9 cellular contexts compared by ENCODE assay signal in the genomic region with DNA sequence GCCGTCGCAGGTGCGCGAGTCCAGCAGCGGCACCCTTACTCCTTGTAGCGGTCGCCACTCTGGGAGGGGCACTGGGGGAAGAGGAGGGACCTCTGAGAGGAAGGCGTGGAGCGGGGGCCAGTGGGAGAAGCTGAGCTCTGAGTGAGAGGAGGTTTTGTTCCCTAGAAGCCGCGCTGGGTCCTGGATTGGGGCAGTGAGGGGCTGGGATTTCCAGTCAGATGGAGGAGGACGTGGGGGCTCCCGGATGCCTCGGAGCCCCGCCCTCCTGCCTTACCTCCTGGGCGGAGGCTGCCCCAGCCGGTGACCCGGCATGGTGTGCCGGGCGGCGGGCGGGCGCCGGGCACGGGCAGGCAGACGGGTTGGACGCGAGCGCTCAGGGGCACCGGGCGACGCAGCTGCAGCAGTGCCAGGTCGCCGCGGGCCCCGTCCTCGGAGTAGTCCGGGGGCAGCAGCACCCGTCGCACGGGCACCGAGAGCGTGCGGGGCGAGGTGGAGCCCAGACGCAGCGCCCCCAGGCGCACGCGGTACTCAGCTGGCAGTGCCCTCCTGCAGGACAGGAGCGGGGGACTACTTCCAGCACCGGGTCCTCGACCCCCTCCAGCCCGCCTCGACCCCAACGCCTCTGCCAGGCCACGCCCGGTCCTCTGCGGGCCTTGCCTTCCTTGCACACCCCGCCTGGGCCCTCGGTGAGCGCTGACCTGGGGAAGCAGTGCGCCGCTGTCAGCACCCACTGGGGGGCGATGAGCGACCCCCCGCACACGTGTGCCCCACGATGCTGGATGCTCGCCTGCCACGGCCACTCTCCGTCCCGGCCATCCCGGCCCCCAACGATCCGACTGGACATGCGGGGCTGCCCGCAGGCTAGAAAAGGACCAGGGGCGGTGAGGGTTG. TPM values are rescaled to one million over a fixed set of nuclear protein-coding genes. Genes with fewer than 3 reads are reported as not detected.
DNase-seq lines count a peak whose midpoint lies in the region; ATAC-seq and TF ChIP-seq lines count a peak whose summit lies in the region.
"Had no signal": no experiment of that assay in that cellular context is flagged by ENCODE, and none has a peak within 500 bp of the region (broad histone marks: within the 10 kb centered on the region; RNA-seq: fewer than 3 reads in every experiment).

No MANE protein-coding gene starts in this region.

- TF ChIP-seq POLR2A in HCT116 (IDR thresholded peaks at IDR 0.05; ENCODE audit: borderline replicate concordance, extremely low read depth, insufficient read depth, insufficient read length): no peak

- no peaks in the 10 kb centered on the region for H3K27me3 ChIP-seq in HCT116 (ENCODE audit: insufficient read depth, low read length)

- RAD21 ChIA-PET in HCT116 (lab: Charles Lee; ENCODE audit: low non-redundant PET in 1 of 2, low total read pairs in 2 of 2, uncharacterized antibody in 2 of 2, unreplicated experiment in 2 of 2): no interaction called here

- intact Hi-C loops in HCT116 (cut with micrococcal nuclease): no loop called here
- intact Hi-C loops in cardiac septum (cut with DNase I): loop anchor here (10.0 kb wide), 1 partner anchor 51 kb away; no protein-coding TSS in a partner anchor

- H3K4me3 ChIP-seq in HCT116 (replicated peaks in 1 of 2; ENCODE audit: low read depth in 1 of 2, low read length in 2 of 2): no peak overlapping the region

- POLR2A ChIA-PET in HCT116 (lab: Charles Lee): interaction anchor here (0.7 kb wide), 1 partner anchor 33 kb away, joined by 3 read pairs; a partner anchor contains a TSS

- H3K4me1 ChIP-seq in HCT116 (ENCODE audit: control insufficient read depth in 1 of 2, insufficient read depth in 2 of 2, low read length in 2 of 2): peaks cover 4 to 8% of the 10 kb centered on the region in 2 experiments; a peak in 3 of 4 replicates

- no peak for DNase-seq in HCT116 (ENCODE audit: low read depth, low spot score)
- peak; percentile 86 for DNase-seq in activated CD8-positive, alpha-beta memory T cell treated with anti-CD3 and anti-CD28 coated beads for 24 hours
- DNase-seq in cardiac septum (ENCODE audit: low spot score): peak; percentile 71
- peak in 2 of 3 experiments; percentile 15 to 33 for DNase-seq in stimulated activated CD4-positive, alpha-beta T cell treated with anti-CD3 and anti-CD28 coated beads, TNF-alpha, amount 100 ng/mL, for 4 hours (ENCODE audit: low read depth in 3 of 3)
- DNase-seq in HCEC 1CT: no peak
- DNase-seq in DMS153 (lab: John Stamatoyannopoulos, UW): no peak

- no peaks in the 10 kb centered on the region for H3K9me3 ChIP-seq in HCT116 (ENCODE audit: control insufficient read depth in 1 of 2, insufficient read depth in 1 of 2, low read depth in 1 of 2, low read length in 2 of 2)

- no peaks in the 10 kb centered on the region for H3K9me2 ChIP-seq in HCT116 (ENCODE audit: insufficient read depth)

- H2AFZ ChIP-seq in HCT116 (ENCODE audit: low read depth, low read length, poor library complexity, severe bottlenecking): no peak overlapping the region

- ATAC-seq in HCT116 (peak; percentile 68), HG03457 (IDR thresholded peaks at IDR 0.05; ENCODE audit: unreplicated experiment) (no peak), HG03097 (IDR thresholded peaks at IDR 0.05; ENCODE audit: low FRiP score, unreplicated experiment) (no peak)

- no peak overlapping the region for H3K4me2 ChIP-seq in HCT116 (ENCODE audit: low read length)

- peak in 2 of 3 experiments; percentile 43 to 52; a peak in 4 of 6 replicates for TF ChIP-seq CTCF in HCT116 (IDR thresholded peaks at IDR 0.05 in 2 of 3, conservative IDR thresholded peaks at IDR 0.05 in 1 of 3; ENCODE audit: borderline replicate concordance in 1 of 3, insufficient read depth in 1 of 3, low read depth in 2 of 3, low read length in 2 of 3)

- no peaks in the 10 kb centered on the region for H4K20me1 ChIP-seq in HCT116 (ENCODE audit: insufficient read depth)

- no TSS peak for BruUV-seq in HCT116 (replicated peaks; lab: Mats Ljungman, UMichigan)

- TF ChIP-seq RAD21 in HCT116 (IDR thresholded peaks at IDR 0.05; ENCODE audit: low read depth): no peak

- H3K79me2 ChIP-seq in HCT116 (ENCODE audit: insufficient read depth, low read length): no peaks in the 10 kb centered on the region

- no peaks in the 10 kb centered on the region for H3K36me3 ChIP-seq in HCT116 (ENCODE audit: control insufficient read depth in 1 of 2, insufficient read depth in 2 of 2, low read length in 2 of 2)

- no peak overlapping the region; the same call in 1 of the 2 replicates for H3K27ac ChIP-seq in HCT116 (ENCODE audit: low read depth, low read length)

- H3K9ac ChIP-seq in HCT116 (ENCODE audit: low read length): no peak overlapping the region

- CTCF ChIA-PET in HCT116 (lab: Charles Lee): no interaction called here

TF ChIP-seq in HCT116, 20 proteins besides CTCF, POLR2A, EP300 and RAD21:
- TF ChIP-seq, protein P1, sequence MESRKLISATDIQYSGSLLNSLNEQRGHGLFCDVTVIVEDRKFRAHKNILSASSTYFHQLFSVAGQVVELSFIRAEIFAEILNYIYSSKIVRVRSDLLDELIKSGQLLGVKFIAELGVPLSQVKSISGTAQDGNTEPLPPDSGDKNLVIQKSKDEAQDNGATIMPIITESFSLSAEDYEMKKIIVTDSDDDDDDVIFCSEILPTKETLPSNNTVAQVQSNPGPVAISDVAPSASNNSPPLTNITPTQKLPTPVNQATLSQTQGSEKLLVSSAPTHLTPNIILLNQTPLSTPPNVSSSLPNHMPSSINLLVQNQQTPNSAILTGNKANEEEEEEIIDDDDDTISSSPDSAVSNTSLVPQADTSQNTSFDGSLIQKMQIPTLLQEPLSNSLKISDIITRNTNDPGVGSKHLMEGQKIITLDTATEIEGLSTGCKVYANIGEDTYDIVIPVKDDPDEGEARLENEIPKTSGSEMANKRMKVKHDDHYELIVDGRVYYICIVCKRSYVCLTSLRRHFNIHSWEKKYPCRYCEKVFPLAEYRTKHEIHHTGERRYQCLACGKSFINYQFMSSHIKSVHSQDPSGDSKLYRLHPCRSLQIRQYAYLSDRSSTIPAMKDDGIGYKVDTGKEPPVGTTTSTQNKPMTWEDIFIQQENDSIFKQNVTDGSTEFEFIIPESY (IDR thresholded peaks at IDR 0.05; ENCODE audit: extremely low read depth, insufficient replicate concordance, low read length): no peak
- TF ChIP-seq ZNF274 (IDR thresholded peaks at IDR 0.05; ENCODE audit: low read depth, low read length): no peak
- TF ChIP-seq YY1 (IDR thresholded peaks at IDR 0.05; ENCODE audit: extremely low read depth, insufficient replicate concordance, low read depth, low read length): no peak
- no peak for TF ChIP-seq CBX3 (IDR thresholded peaks at IDR 0.05; ENCODE audit: low read depth)
- TF ChIP-seq ELF1 (IDR thresholded peaks at IDR 0.05; ENCODE audit: borderline replicate concordance, low read depth): no peak
- TF ChIP-seq, protein P2, sequence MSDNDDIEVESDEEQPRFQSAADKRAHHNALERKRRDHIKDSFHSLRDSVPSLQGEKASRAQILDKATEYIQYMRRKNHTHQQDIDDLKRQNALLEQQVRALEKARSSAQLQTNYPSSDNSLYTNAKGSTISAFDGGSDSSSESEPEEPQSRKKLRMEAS (IDR thresholded peaks at IDR 0.05): no peak
- TF ChIP-seq POLR2AphosphoS5 (IDR thresholded peaks at IDR 0.05; ENCODE audit: low read depth, low read length): no peak
- TF ChIP-seq CEBPB (IDR thresholded peaks at IDR 0.05; ENCODE audit: low read depth): no peak
- no peak for TF ChIP-seq JUND (IDR thresholded peaks at IDR 0.05)
- TF ChIP-seq, protein P3, sequence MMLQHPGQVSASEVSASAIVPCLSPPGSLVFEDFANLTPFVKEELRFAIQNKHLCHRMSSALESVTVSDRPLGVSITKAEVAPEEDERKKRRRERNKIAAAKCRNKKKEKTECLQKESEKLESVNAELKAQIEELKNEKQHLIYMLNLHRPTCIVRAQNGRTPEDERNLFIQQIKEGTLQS (IDR thresholded peaks at IDR 0.05): no peak
- no peak for TF ChIP-seq EZH2 (IDR thresholded peaks at IDR 0.05)
- TF ChIP-seq EZH2phosphoT487 (IDR thresholded peaks at IDR 0.05; ENCODE audit: borderline replicate concordance): no peak
- TF ChIP-seq EGR1 (IDR thresholded peaks at IDR 0.05; ENCODE audit: low read depth): no peak
- TF ChIP-seq SIN3A (IDR thresholded peaks at IDR 0.05; ENCODE audit: low read depth): no peak
- TF ChIP-seq, protein P4, sequence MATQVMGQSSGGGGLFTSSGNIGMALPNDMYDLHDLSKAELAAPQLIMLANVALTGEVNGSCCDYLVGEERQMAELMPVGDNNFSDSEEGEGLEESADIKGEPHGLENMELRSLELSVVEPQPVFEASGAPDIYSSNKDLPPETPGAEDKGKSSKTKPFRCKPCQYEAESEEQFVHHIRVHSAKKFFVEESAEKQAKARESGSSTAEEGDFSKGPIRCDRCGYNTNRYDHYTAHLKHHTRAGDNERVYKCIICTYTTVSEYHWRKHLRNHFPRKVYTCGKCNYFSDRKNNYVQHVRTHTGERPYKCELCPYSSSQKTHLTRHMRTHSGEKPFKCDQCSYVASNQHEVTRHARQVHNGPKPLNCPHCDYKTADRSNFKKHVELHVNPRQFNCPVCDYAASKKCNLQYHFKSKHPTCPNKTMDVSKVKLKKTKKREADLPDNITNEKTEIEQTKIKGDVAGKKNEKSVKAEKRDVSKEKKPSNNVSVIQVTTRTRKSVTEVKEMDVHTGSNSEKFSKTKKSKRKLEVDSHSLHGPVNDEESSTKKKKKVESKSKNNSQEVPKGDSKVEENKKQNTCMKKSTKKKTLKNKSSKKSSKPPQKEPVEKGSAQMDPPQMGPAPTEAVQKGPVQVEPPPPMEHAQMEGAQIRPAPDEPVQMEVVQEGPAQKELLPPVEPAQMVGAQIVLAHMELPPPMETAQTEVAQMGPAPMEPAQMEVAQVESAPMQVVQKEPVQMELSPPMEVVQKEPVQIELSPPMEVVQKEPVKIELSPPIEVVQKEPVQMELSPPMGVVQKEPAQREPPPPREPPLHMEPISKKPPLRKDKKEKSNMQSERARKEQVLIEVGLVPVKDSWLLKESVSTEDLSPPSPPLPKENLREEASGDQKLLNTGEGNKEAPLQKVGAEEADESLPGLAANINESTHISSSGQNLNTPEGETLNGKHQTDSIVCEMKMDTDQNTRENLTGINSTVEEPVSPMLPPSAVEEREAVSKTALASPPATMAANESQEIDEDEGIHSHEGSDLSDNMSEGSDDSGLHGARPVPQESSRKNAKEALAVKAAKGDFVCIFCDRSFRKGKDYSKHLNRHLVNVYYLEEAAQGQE (IDR thresholded peaks at IDR 0.05; ENCODE audit: low read depth): no peak
TF ChIP-seq in HCT116: peak in this region for 0.

RNA-seq across cellular contexts. Expression of a gene that starts 2.0 kb away (rescaled TPM):
- not detected for total RNA-seq in HCT116 (2021; ENCODE audit: unreplicated experiment)
- polyA plus RNA-seq in HCT116 (2012): 0.08 and 0.09 TPM in 2 replicates
- not detected for total RNA-seq in cardiac septum

RNA-seq across cellular contexts. Expression of a gene that starts 8.3 kb away (rescaled TPM):
- total RNA-seq in HCT116 (2021; ENCODE audit: unreplicated experiment): 239 TPM
- polyA plus RNA-seq in HCT116 (2012): 345 and 434 TPM in 2 replicates
- 278 TPM for total RNA-seq in cardiac septum

RNA-seq across cellular contexts. Expression of a gene that starts 12.9 kb away (rescaled TPM):
- total RNA-seq in HCT116 (2021; ENCODE audit: unreplicated experiment) (not detected), cardiac septum (not detected)
- polyA plus RNA-seq in HCT116 (2012): not detected in 2 replicates
- total RNA-seq: neural crest cell had no signal

RNA-seq across cellular contexts. Expression of a gene that starts 31.7 kb away (rescaled TPM):
- total RNA-seq in HCT116 (2021; ENCODE audit: unreplicated experiment) (0.39 TPM), cardiac septum (not detected)
- polyA plus RNA-seq in HCT116 (2012): not detected in 2 replicates
- total RNA-seq: neural crest cell had no signal

RNA-seq across cellular contexts. Expression of a gene that starts 32.9 kb away (rescaled TPM):
- 541 TPM for total RNA-seq in HCT116 (2021; ENCODE audit: unreplicated experiment)
- polyA plus RNA-seq in HCT116 (2012): 558 and 559 TPM in 2 replicates
- total RNA-seq in cardiac septum: 335 TPM

Comparison
In these comparisons a context has a peak if more than half of its experiments do, and no peak if none do; other contexts are left out.
1. DNase-seq: peak in activated CD8-positive, alpha-beta memory T cell treated with anti-CD3 and anti-CD28 coated beads for 24 hours (single experiment), cardiac septum (single experiment) and stimulated activated CD4-positive, alpha-beta T cell treated with anti-CD3 and anti-CD28 coated beads, TNF-alpha, amount 100 ng/mL, for 4 hours (2 of 3); none in HCT116 (single experiment), HCEC 1CT (single experiment) and DMS153 (single experiment).